In genomic region chrX:47239898-47240545, GRCh38 we compare ENCODE assay signal across 22 cellular contexts.
"Had no signal": no experiment of that assay in that cellular context is flagged by ENCODE, and none has a peak within 500 bp of the region (broad histone marks: within the 10 kb centered on the region; RNA-seq: fewer than 3 reads in every experiment).

No MANE protein-coding gene starts in this region.

- H3K27me3 ChIP-seq: foreskin keratinocyte, pancreas, suprapubic skin, thyroid gland had no signal

- H3K4me1 ChIP-seq: pancreas, thyroid gland had no signal

- H3K27ac Mint-ChIP-seq: progenitor cell of endocrine pancreas, type B pancreatic cell had no signal

- H3K36me3 ChIP-seq: pancreas had no signal

- FAIRE-seq: colon, endothelial cell of umbilical vein, keratinocyte, pancreas, urothelium cell line had no signal

- DNase-seq: dermis blood vessel endothelial cell; erythroblast; foreskin keratinocyte; immature natural killer cell; left ventricle myocardium superior; mesenchymal stem cell; naive B cell; nucleus accumbens; pancreas; right cardiac atrium; stimulated activated CD4-positive, alpha-beta T cell treated with anti-CD3 and anti-CD28 coated beads, Interleukin-2, amount 100 ng/mL, for 48 hours; stimulated activated naive CD8-positive, alpha-beta T cell treated with anti-CD3 and anti-CD28 coated beads, Interleukin-15, Interleukin-2, amounts not matched to agents 100 U/mL and 50 U/mL, for 24 hours; thyroid gland had no signal

- ATAC-seq: foreskin keratinocyte; left ventricle myocardium superior; pancreas; right cardiac atrium; stimulated activated naive CD8-positive, alpha-beta T cell treated with anti-CD3 and anti-CD28 coated beads, Interleukin-15, Interleukin-2, amounts not matched to agents 100 U/mL and 50 U/mL, for 24 hours had no signal

- H3K4me2 ChIP-seq: smooth muscle cell had no signal

- H3K27me3 Mint-ChIP-seq: naive B cell, progenitor cell of endocrine pancreas, type B pancreatic cell had no signal

- H3K9me3 ChIP-seq: pancreas, suprapubic skin, thyroid gland had no signal

- H3K4me3 Mint-ChIP-seq: immature natural killer cell, type B pancreatic cell had no signal

- H3K9me3 Mint-ChIP-seq: immature natural killer cell, naive B cell, type B pancreatic cell had no signal

- H3K27ac ChIP-seq: foreskin keratinocyte, pancreas, suprapubic skin, thyroid gland had no signal

- H3K4me3 ChIP-seq: lung, pancreas, smooth muscle cell, suprapubic skin, thyroid gland had no signal
